In the genomic region with DNA sequence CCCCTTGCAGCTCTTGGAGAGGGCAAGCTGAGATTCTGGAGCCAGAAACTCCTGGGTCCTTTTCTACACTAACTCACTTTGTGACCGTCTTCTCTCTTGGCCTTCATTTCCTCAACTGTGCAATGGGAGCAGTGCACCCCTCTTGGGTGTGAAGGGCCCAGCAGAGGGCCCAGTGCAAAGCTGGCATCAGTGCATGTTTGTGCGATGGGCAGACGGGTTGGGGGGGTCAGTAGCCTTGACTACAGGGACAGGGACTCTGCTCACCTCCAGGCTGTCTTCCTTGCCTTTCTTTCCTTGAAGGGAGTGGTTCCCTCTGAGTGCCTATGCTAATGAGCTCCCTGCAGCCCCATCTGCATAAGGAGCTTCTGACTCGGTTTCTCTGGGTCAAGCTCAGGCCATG, we compare ENCODE assay signal across 1 cellular context.
TF ChIP-seq lines count a peak whose summit lies in the region.

No MANE protein-coding gene starts in this region.

TF ChIP-seq in IMR-90, 13 proteins besides CTCF, POLR2A, EP300 and RAD21 (continued from another document):
- TF ChIP-seq ELK1 (IDR thresholded peaks at IDR 0.05; ENCODE audit: borderline replicate concordance, low read depth, low read length), result no peak
- TF ChIP-seq FOS (IDR thresholded peaks at IDR 0.05; ENCODE audit: low read depth, low read length), result no peak
- no peak for TF ChIP-seq MAZ (IDR thresholded peaks at IDR 0.05; ENCODE audit: borderline replicate concordance, low read depth, low read length)
- TF ChIP-seq NFE2L2 (IDR thresholded peaks at IDR 0.05; ENCODE audit: low read depth, low read length), result no peak
- no peak for TF ChIP-seq MXI1 (IDR thresholded peaks at IDR 0.05; ENCODE audit: borderline replicate concordance, low read depth, low read length)
- TF ChIP-seq RFX5 (IDR thresholded peaks at IDR 0.05; ENCODE audit: low read depth, low read length), result no peak
- no peak for TF ChIP-seq SMC3 (IDR thresholded peaks at IDR 0.05; ENCODE audit: low read depth, low read length)
- TF ChIP-seq CHD1 (IDR thresholded peaks at IDR 0.05; ENCODE audit: low read depth, low read length), result no peak
- no peak for TF ChIP-seq USF2 (IDR thresholded peaks at IDR 0.05; ENCODE audit: low read depth, low read length)
TF ChIP-seq in IMR-90: peak in this region for 0.
